Comparison of ENCODE assay signal across 10 cellular contexts in genomic region chr6:87907521-87907920, GRCh38.
A peak's percentile ranks its signal among the peaks of the same experiment; 100 is the strongest.
DNase-seq lines count a peak whose midpoint lies in the region; ATAC-seq and TF ChIP-seq lines count a peak whose summit lies in the region.
"Had no signal": no experiment of that assay in that cellular context is flagged by ENCODE, and none has a peak within 500 bp of the region (broad histone marks: within the 10 kb centered on the region; RNA-seq: fewer than 3 reads in every experiment).

No MANE protein-coding gene starts in this region.

- peak; percentile 79 for DNase-seq in activated CD4-positive, alpha-beta T cell treated with anti-CD3 and anti-CD28 coated beads, Interleukin-2, amount 10 ng/mL, durations not matched to agents 24 days and 14 days
- no peak for DNase-seq in activated CD4-positive, alpha-beta T cell treated with anti-CD3 and anti-CD28 coated beads for 1 hour
- DNase-seq in endodermal cell (no peak), 8988T (no peak)
- DNase-seq: NCI-H187 had no signal

- no peak overlapping the region for H3K4me3 ChIP-seq in endodermal cell (ENCODE audit: low read length)

- TF ChIP-seq CTCF in endodermal cell (conservative IDR thresholded peaks at IDR 0.05): no peak

- WGBS in endodermal cell (ENCODE audit: insufficient coverage in 1 of 2, insufficient read length in 1 of 2), 2 experiments: 93% methylated on average over 2 of the region's 2 CpGs; no CpG with 5 or more reads in 1 of the 2 experiments

- no peak overlapping the region for H3K9ac ChIP-seq in endodermal cell (ENCODE audit: extremely low read depth, low read length, poor library complexity, severe bottlenecking)

- no peaks in the 10 kb centered on the region for H3K9me3 ChIP-seq in endodermal cell (ENCODE audit: control insufficient read depth, low read length)

- intact Hi-C loops in activated CD4-positive, alpha-beta T cell treated with anti-CD3 and anti-CD28 coated beads, Interleukin-2, amount 10 ng/mL, durations not matched to agents 24 days and 14 days (cut with micrococcal nuclease): no loop called here

- H3K9me3 Mint-ChIP-seq in activated CD4-positive, alpha-beta T cell treated with anti-CD3 and anti-CD28 coated beads, Interleukin-2, amount 10 ng/mL, durations not matched to agents 24 days and 14 days: peaks cover 7% of the 10 kb centered on the region
- no peaks in the 10 kb centered on the region for H3K9me3 Mint-ChIP-seq in activated T-helper 17 cell treated with anti-CD3 and anti-CD28 coated beads, Interleukin-2, amount 50 U/mL, for 72 hours
- no peaks in the 10 kb centered on the region for H3K9me3 Mint-ChIP-seq in stimulated activated memory B cell treated with anti-CD40 and anti-IgM and Interleukin-4, amounts not matched to agents 10 μg/mL and 1 μg/mL and 100 μg/mL, for 72 hours
- H3K9me3 Mint-ChIP-seq in endodermal cell: no peaks in the 10 kb centered on the region
- H3K9me3 Mint-ChIP-seq: dendritic cell treated with granulocyte-macrophage colony-stimulating factor and Interleukin-4, amounts not matched to agents 40 ng/mL and 50 ng/mL, for 4 days had no signal

- H3K27me3 ChIP-seq in endodermal cell (ENCODE audit: control insufficient read depth, insufficient read depth, low read length, poor library complexity, severe bottlenecking): no peaks in the 10 kb centered on the region

- H3K36me3 Mint-ChIP-seq in activated CD4-positive, alpha-beta T cell treated with anti-CD3 and anti-CD28 coated beads, Interleukin-2, amount 10 ng/mL, durations not matched to agents 24 days and 14 days (ENCODE audit: low read depth): no peaks in the 10 kb centered on the region
- H3K36me3 Mint-ChIP-seq in activated T-helper 17 cell treated with anti-CD3 and anti-CD28 coated beads, Interleukin-2, amount 50 U/mL, for 72 hours (ENCODE audit: low read depth): no peaks in the 10 kb centered on the region
- no peaks in the 10 kb centered on the region for H3K36me3 Mint-ChIP-seq in stimulated activated memory B cell treated with anti-CD40 and anti-IgM and Interleukin-4, amounts not matched to agents 10 μg/mL and 1 μg/mL and 100 μg/mL, for 72 hours
- H3K36me3 Mint-ChIP-seq in endodermal cell (ENCODE audit: low read depth): no peaks in the 10 kb centered on the region

- no peak overlapping the region for H3K27ac ChIP-seq in endodermal cell (ENCODE audit: low read depth, low read length)

- peaks cover 28% of the 10 kb centered on the region for H3K4me1 Mint-ChIP-seq in activated CD4-positive, alpha-beta T cell treated with anti-CD3 and anti-CD28 coated beads, Interleukin-2, amount 10 ng/mL, durations not matched to agents 24 days and 14 days
- H3K4me1 Mint-ChIP-seq in activated T-helper 17 cell treated with anti-CD3 and anti-CD28 coated beads, Interleukin-2, amount 50 U/mL, for 72 hours: peaks cover 22% of the 10 kb centered on the region
- peaks cover 24% of the 10 kb centered on the region for H3K4me1 Mint-ChIP-seq in stimulated activated memory B cell treated with anti-CD40 and anti-IgM and Interleukin-4, amounts not matched to agents 10 μg/mL and 1 μg/mL and 100 μg/mL, for 72 hours
- H3K4me1 Mint-ChIP-seq in endodermal cell: peaks cover 16% of the 10 kb centered on the region

- peak overlapping the region; percentile 54 for H3K27ac Mint-ChIP-seq in activated CD4-positive, alpha-beta T cell treated with anti-CD3 and anti-CD28 coated beads, Interleukin-2, amount 10 ng/mL, durations not matched to agents 24 days and 14 days
- H3K27ac Mint-ChIP-seq in activated T-helper 17 cell treated with anti-CD3 and anti-CD28 coated beads, Interleukin-2, amount 50 U/mL, for 72 hours: peak overlapping the region; percentile 41
- H3K27ac Mint-ChIP-seq in stimulated activated memory B cell treated with anti-CD40 and anti-IgM and Interleukin-4, amounts not matched to agents 10 μg/mL and 1 μg/mL and 100 μg/mL, for 72 hours: peak overlapping the region; percentile 59
- H3K27ac Mint-ChIP-seq in endodermal cell: no peak overlapping the region
- H3K27ac Mint-ChIP-seq: dendritic cell treated with granulocyte-macrophage colony-stimulating factor and Interleukin-4, amounts not matched to agents 40 ng/mL and 50 ng/mL, for 4 days had no signal

- peak overlapping the region; percentile 9 for H3K4me3 Mint-ChIP-seq in activated CD4-positive, alpha-beta T cell treated with anti-CD3 and anti-CD28 coated beads, Interleukin-2, amount 10 ng/mL, durations not matched to agents 24 days and 14 days
- peak overlapping the region; percentile 19 for H3K4me3 Mint-ChIP-seq in activated T-helper 17 cell treated with anti-CD3 and anti-CD28 coated beads, Interleukin-2, amount 50 U/mL, for 72 hours
- H3K4me3 Mint-ChIP-seq in stimulated activated memory B cell treated with anti-CD40 and anti-IgM and Interleukin-4, amounts not matched to agents 10 μg/mL and 1 μg/mL and 100 μg/mL, for 72 hours: no peak overlapping the region
- no peak overlapping the region for H3K4me3 Mint-ChIP-seq in endodermal cell
- H3K4me3 Mint-ChIP-seq: dendritic cell treated with granulocyte-macrophage colony-stimulating factor and Interleukin-4, amounts not matched to agents 40 ng/mL and 50 ng/mL, for 4 days had no signal

- ATAC-seq in HG03378 (IDR thresholded peaks at IDR 0.05; ENCODE audit: unreplicated experiment) (peak; percentile 49), HG03439 (IDR thresholded peaks at IDR 0.05; ENCODE audit: unreplicated experiment) (no peak)
- ATAC-seq in activated T-helper 17 cell treated with anti-CD3 and anti-CD28 coated beads, Interleukin-2, amount 50 U/mL, for 72 hours (replicated peaks): peak; percentile 83
- peak; percentile 67 for ATAC-seq in stimulated activated memory B cell treated with anti-CD40 and anti-IgM and Interleukin-4, amounts not matched to agents 10 μg/mL and 1 μg/mL and 100 μg/mL, for 72 hours

- no peaks in the 10 kb centered on the region for H3K36me3 ChIP-seq in endodermal cell (ENCODE audit: control insufficient read depth, insufficient read depth, low read length)

- peaks cover 5% of the 10 kb centered on the region for H3K4me1 ChIP-seq in endodermal cell (ENCODE audit: control insufficient read depth, insufficient read depth, low read length)

- peaks cover 48% of the 10 kb centered on the region for H3K27me3 Mint-ChIP-seq in activated CD4-positive, alpha-beta T cell treated with anti-CD3 and anti-CD28 coated beads, Interleukin-2, amount 10 ng/mL, durations not matched to agents 24 days and 14 days
- H3K27me3 Mint-ChIP-seq in activated T-helper 17 cell treated with anti-CD3 and anti-CD28 coated beads, Interleukin-2, amount 50 U/mL, for 72 hours: peaks cover 8% of the 10 kb centered on the region
- no peaks in the 10 kb centered on the region for H3K27me3 Mint-ChIP-seq in stimulated activated memory B cell treated with anti-CD40 and anti-IgM and Interleukin-4, amounts not matched to agents 10 μg/mL and 1 μg/mL and 100 μg/mL, for 72 hours
- no peaks in the 10 kb centered on the region for H3K27me3 Mint-ChIP-seq in endodermal cell (ENCODE audit: insufficient read depth)

Comparison
In these comparisons a context has a peak if more than half of its experiments do, and no peak if none do; other contexts are left out.
1. H3K4me3 Mint-ChIP-seq: peak in activated CD4-positive, alpha-beta T cell treated with anti-CD3 and anti-CD28 coated beads, Interleukin-2, amount 10 ng/mL, durations not matched to agents 24 days and 14 days (single experiment) and activated T-helper 17 cell treated with anti-CD3 and anti-CD28 coated beads, Interleukin-2, amount 50 U/mL, for 72 hours (single experiment); none in stimulated activated memory B cell treated with anti-CD40 and anti-IgM and Interleukin-4, amounts not matched to agents 10 μg/mL and 1 μg/mL and 100 μg/mL, for 72 hours (single experiment) and endodermal cell (single experiment).